11 cellular contexts compared by ENCODE assay signal in genomic region chr2:196967126-196967525, GRCh38. TPM values are rescaled to one million over a fixed set of nuclear protein-coding genes. Genes with fewer than 3 reads are reported as not detected.
DNase-seq lines count a peak whose midpoint lies in the region; ATAC-seq and TF ChIP-seq lines count a peak whose summit lies in the region.
"Had no signal": no experiment of that assay in that cellular context is flagged by ENCODE, and none has a peak within 500 bp of the region (broad histone marks: within the 10 kb centered on the region; RNA-seq: fewer than 3 reads in every experiment).

No MANE protein-coding gene starts in this region.

- TF ChIP-seq CTCF in HFF-Myc (IDR thresholded peaks at IDR 0.05; ENCODE audit: low read depth, low read length, missing control alignments) (no peak), colonic mucosa (IDR thresholded peaks at IDR 0.05) (no peak)

- H3K36me3 ChIP-seq in colonic mucosa, result no peaks in the 10 kb centered on the region
- H3K36me3 ChIP-seq in skeletal muscle tissue (ENCODE audit: control insufficient read depth in 3 of 3, insufficient read depth in 3 of 3, low read length in 3 of 3), result no peaks in the 10 kb centered on the region

- H3K9ac ChIP-seq in colonic mucosa (ENCODE audit: low read depth in 2 of 2, low read length in 2 of 2) (peak overlapping the region in 1 of 2 donors; percentile 16), skeletal muscle tissue (ENCODE audit: low read depth in 1 of 3, low read length in 3 of 3) (peak overlapping the region; percentile 25 to 41 (median 33))

- no peaks in the 10 kb centered on the region for H3K27me3 ChIP-seq in colonic mucosa
- no peaks in the 10 kb centered on the region for H3K27me3 ChIP-seq in skeletal muscle tissue (ENCODE audit: control insufficient read depth in 3 of 3, insufficient read depth in 3 of 3, low read length in 3 of 3)

- intact Hi-C loops in colonic mucosa (cut with DNase I), result no loop called here

- no peak for ATAC-seq in HG03108 (IDR thresholded peaks at IDR 0.05; ENCODE audit: unreplicated experiment)

- peak; percentile 19 for DNase-seq in HFF-Myc (ENCODE audit: extremely low read depth, low read depth)
- DNase-seq in colonic mucosa, result peak; percentile 35
- peak; percentile 54 for DNase-seq in islet precursor cell
- DNase-seq in NAMALWA (ENCODE audit: low spot score), result no peak
- DNase-seq in foreskin melanocyte, result no peak
- no peak for DNase-seq in mesenteric fat pad (ENCODE audit: low spot score)
- DNase-seq: EL, hippocampal formation, NCI-H345 had no signal

- no peaks in the 10 kb centered on the region for H3K4me1 ChIP-seq in colonic mucosa
- peaks cover 0 to 3% (median 3%) of the 10 kb centered on the region in 3 donors for H3K4me1 ChIP-seq in skeletal muscle tissue (ENCODE audit: control insufficient read depth in 3 of 3, insufficient read depth in 3 of 3, low read length in 3 of 3)

- H3K27ac ChIP-seq in colonic mucosa (no peak overlapping the region), skeletal muscle tissue (ENCODE audit: low read depth, low read length) (no peak overlapping the region)

- H3K4me3 ChIP-seq in HFF-Myc (replicated peaks; ENCODE audit: low read depth, low read length), result no peak overlapping the region
- no peak overlapping the region for H3K4me3 ChIP-seq in colonic mucosa
- peak overlapping the region; percentile 24 to 69 (median 29) for H3K4me3 ChIP-seq in skeletal muscle tissue (ENCODE audit: low read length in 3 of 3)

- H3K9me3 ChIP-seq in colonic mucosa (no peaks in the 10 kb centered on the region), skeletal muscle tissue (ENCODE audit: control insufficient read depth in 3 of 3, low read length in 3 of 3) (no peaks in the 10 kb centered on the region)

RNA-seq across cellular contexts. Expression of gene PGAP1, which starts 40.6 kb away (rescaled TPM):
- total RNA-seq in colonic mucosa (10 to 100 TPM; 10.1 to 16.9 TPM), skeletal muscle tissue (24.0 TPM), mesenteric fat pad (14.6 TPM)

Comparison
In these comparisons a context has a peak if more than half of its experiments do, and no peak if none do; other contexts are left out.
1. DNase-seq: peak in HFF-Myc (single experiment), colonic mucosa (single experiment) and islet precursor cell (single experiment); none in NAMALWA (single experiment), foreskin melanocyte (single experiment) and mesenteric fat pad (single experiment).
2. H3K4me3 ChIP-seq: peak in skeletal muscle tissue (3 of 3); none in HFF-Myc (single experiment) and colonic mucosa (single experiment).